ENCODE assay signal across 8 cellular contexts in the genomic region with DNA sequence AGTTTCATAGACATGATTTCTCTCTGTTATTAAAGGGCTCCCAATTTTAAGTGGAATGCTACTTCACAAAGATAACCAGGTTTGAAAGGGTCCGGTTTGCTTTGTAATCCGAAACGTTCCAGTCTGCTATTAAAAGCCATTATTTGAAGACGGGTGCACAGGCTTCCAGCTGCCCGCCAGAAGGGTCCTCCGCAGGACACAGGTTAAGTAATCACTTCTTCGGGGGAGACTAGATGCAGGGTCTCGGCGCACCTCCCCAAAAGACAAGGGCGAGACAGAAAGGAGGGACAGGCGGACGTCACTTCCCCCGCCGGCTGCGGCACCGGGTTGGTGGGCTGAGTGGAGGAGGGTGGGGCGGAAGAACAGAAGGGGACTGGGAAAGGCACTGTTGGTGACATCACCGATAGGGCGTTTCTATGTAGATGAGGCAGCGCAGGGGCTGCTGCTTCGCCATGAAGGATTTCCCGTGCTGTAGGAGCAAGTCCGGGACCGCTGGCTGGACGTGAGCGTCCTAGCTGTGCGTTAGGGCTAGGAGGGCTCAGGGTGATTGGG. TPM values are rescaled to one million over a fixed set of nuclear protein-coding genes. Genes with fewer than 3 reads are reported as not detected.
DNase-seq lines count a peak whose midpoint lies in the region; ATAC-seq, FAIRE-seq and TF ChIP-seq lines count a peak whose summit lies in the region.

No MANE protein-coding gene starts in this region.

- H3K4me1 Mint-ChIP-seq in T-cell: peaks cover 23 to 43% (median 39%) of the 10 kb centered on the region in 3 donors

- FAIRE-seq in GM12892 (lab: Jason Lieb, UNC): peak; percentile 94

- no peaks in the 10 kb centered on the region for H3K27me3 Mint-ChIP-seq in T-cell

- H3K36me3 ChIP-seq in vagina: no peaks in the 10 kb centered on the region

- H3K27me3 ChIP-seq in vagina: no peaks in the 10 kb centered on the region

- H3K4me3 ChIP-seq in vagina: peak overlapping the region; percentile 55 to 69

- peaks cover 6% of the 10 kb centered on the region for H3K36me3 Mint-ChIP-seq in T-cell

- no peak for TF ChIP-seq POLR2A in GM12892 (IDR thresholded peaks at IDR 0.05; ENCODE audit: low read depth, low read length)
- TF ChIP-seq POLR2A in vagina (IDR thresholded peaks at IDR 0.05): peak; percentile 90 to 96

- no peak for TF ChIP-seq CTCF in vagina (IDR thresholded peaks at IDR 0.05)

- H3K9me3 ChIP-seq in vagina: peaks cover 8% of the 10 kb centered on the region

- no peak overlapping the region for H3K27ac Mint-ChIP-seq in T-cell

- peaks cover 16% of the 10 kb centered on the region for H3K4me1 ChIP-seq in vagina

- POLR2A ChIA-PET in T-cell (lab: Charles Lee): interaction anchor here in 1 of 2 donors (0.7 to 1.1 kb wide), 3 partner anchors 8 to 687 kb away, joined by 4 to 15 read pairs (median 5); a partner anchor contains a TSS

- CTCF ChIA-PET in T-cell (lab: Charles Lee): interaction anchor here in 1 of 2 donors (0.6 kb wide), 1 partner anchor 11 kb away, joined by 3 read pairs; no protein-coding TSS in a partner anchor

- no peak overlapping the region for H3K4me3 Mint-ChIP-seq in T-cell

- intact Hi-C loops in vagina (cut with DNase I): no loop called here

- peaks cover 0 to 6% (median 0%) of the 10 kb centered on the region in 3 donors for H3K9me3 Mint-ChIP-seq in T-cell

- ATAC-seq in HG02884 (IDR thresholded peaks at IDR 0.05; ENCODE audit: unreplicated experiment) (peak; percentile 91), T-cell (replicated peaks in 1 of 4) (peak; percentile 92 to 97 (median 96))

- H3K27ac ChIP-seq in vagina: peak overlapping the region; percentile 99

- DNase-seq in GM12892 (ENCODE audit: insufficient read length): peak; percentile 78
- peak; percentile 91 for DNase-seq in NCI-H146 treated with DMSO at 0.1 percent for 48 hours (lab: John Stamatoyannopoulos, UW; ENCODE audit: unreplicated experiment)
- peak; percentile 96 to 100 (median 99) for DNase-seq in T-cell
- peak; percentile 89 to 100 (median 99) for DNase-seq in anterior cingulate cortex (lab: John Stamatoyannopoulos, UW)
- DNase-seq in hepatic stellate cell (ENCODE audit: low spot score): peak; percentile 95
- DNase-seq in putamen (ENCODE audit: low spot score): peak; percentile 100
- DNase-seq in vagina (ENCODE audit: extremely low spot score in 2 of 2): peak; percentile 100

RNA-seq across cellular contexts. Expression of a gene that starts 8.9 kb away (rescaled TPM):
- 139 TPM for polyA plus RNA-seq in GM12892 (2012; ENCODE audit: missing spikeins)
- total RNA-seq in T-cell (1,000 to 10,000 TPM; 2,148 to 4,743 (median 3,650) TPM), vagina (19,908 TPM)

RNA-seq across cellular contexts. Expression of a gene that starts 17.1 kb away (rescaled TPM):
- polyA plus RNA-seq in GM12892 (2012; ENCODE audit: missing spikeins): 3.1 TPM
- total RNA-seq in T-cell (100 to 1,000 TPM in 1 of 5 donors, 10 to 100 TPM in 4; 59.3 to 104 (median 86.4) TPM), vagina (31.9 TPM)

Comparison
In these comparisons a context has a peak if more than half of its experiments do, and no peak if none do; other contexts are left out.
1. Peak in every context shown above with its lines: DNase-seq, ATAC-seq, H3K4me3 ChIP-seq and H3K27ac ChIP-seq.